Comparison of ENCODE assay signal across 8 cellular contexts in the genomic region with DNA sequence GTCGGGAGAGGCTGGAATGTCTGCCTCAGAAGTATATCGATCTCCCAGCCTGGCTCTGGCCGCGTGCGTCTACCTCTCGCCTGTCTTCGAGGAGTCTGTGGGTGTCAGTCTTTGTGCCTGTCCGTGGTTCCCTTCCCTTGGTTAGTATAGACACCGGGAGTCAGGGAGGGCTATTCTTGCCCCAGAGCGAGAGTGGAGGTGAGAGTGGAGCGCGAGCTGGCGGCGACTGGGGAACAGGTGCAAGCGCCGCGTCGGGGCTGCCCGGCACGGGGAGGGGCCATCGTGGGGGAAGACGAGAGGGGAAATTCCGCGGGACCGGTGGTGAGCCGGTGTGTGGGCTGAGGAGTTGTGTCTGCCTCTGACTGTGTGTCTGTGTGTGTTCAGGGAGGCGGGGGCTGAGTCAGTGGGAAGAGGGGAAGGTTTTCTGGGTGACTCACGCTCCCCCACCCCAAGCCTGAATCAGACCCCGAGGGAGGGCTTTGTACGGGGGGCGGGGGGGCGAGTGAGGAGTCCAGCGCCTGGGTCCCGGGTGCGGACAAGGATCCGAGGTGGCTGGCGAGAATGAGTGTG. TPM values are rescaled to one million over a fixed set of nuclear protein-coding genes. Genes with fewer than 3 reads are reported as not detected.
DNase-seq lines count a peak whose midpoint lies in the region; ATAC-seq, FAIRE-seq and TF ChIP-seq lines count a peak whose summit lies in the region.

No MANE protein-coding gene starts in this region.

- peak overlapping the region; percentile 56 to 71 (median 61) for H3K4me3 ChIP-seq in pancreas
- peak overlapping the region; percentile 64 to 84 for H3K4me3 ChIP-seq in tibial artery

- peak; percentile 99 for FAIRE-seq in GM12892 (lab: Jason Lieb, UNC)
- FAIRE-seq in pancreas (lab: Jason Lieb, UNC), result no peak

- DNase-seq in GM12892 (ENCODE audit: insufficient read length) (peak; percentile 70), RWPE1 (ENCODE audit: low spot score) (no peak), head of caudate nucleus (peak in 39 of 42 donors; percentile 33 to 89 (median 62)), pancreas (peak; percentile 76 to 91 (median 82)), tibial artery (peak; percentile 83 to 90), inferior parietal cortex (ENCODE audit: extremely low spot score) (no peak)
- peak; percentile 89 for DNase-seq in activated naive CD4-positive, alpha-beta T cell treated with anti-CD3 and anti-CD28 coated beads, Interleukin-2, amount 10 ng/mL, durations not matched to agents 7 days and 5 days

- H3K36me3 ChIP-seq in pancreas, result peaks cover 0 to 7% (median 6%) of the 10 kb centered on the region in 3 donors
- H3K36me3 ChIP-seq in tibial artery, result peaks cover 18 to 20% (median 19%) of the 10 kb centered on the region in 3 donors

- H3K27ac ChIP-seq in RWPE1, result peak overlapping the region; percentile 94
- peak overlapping the region; percentile 90 to 99 (median 96) for H3K27ac ChIP-seq in pancreas
- H3K27ac ChIP-seq in tibial artery, result peak overlapping the region; percentile 89 to 95

- H3K4me1 ChIP-seq in pancreas (peaks cover 13 to 27% (median 17%) of the 10 kb centered on the region in 3 donors), tibial artery (peaks cover 4 to 65% (median 42%) of the 10 kb centered on the region in 4 donors)

- 0 to 1% methylated on average over 37 of the region's 37 CpGs for WGBS in pancreas, 2 donors

- H3K27me3 ChIP-seq in pancreas, result no peaks in the 10 kb centered on the region
- no peaks in the 10 kb centered on the region for H3K27me3 ChIP-seq in tibial artery

- TF ChIP-seq CTCF in RWPE1 (conservative IDR thresholded peaks at IDR 0.05; ENCODE audit: low read depth) (no peak), pancreas (IDR thresholded peaks at IDR 0.05) (no peak), tibial artery (IDR thresholded peaks at IDR 0.05) (no peak)

- peak overlapping the region; percentile 79 for H3K4me3 Mint-ChIP-seq in activated naive CD4-positive, alpha-beta T cell treated with anti-CD3 and anti-CD28 coated beads, Interleukin-2, amount 10 ng/mL, durations not matched to agents 7 days and 5 days

- no peaks in the 10 kb centered on the region for H3K27me3 Mint-ChIP-seq in activated naive CD4-positive, alpha-beta T cell treated with anti-CD3 and anti-CD28 coated beads, Interleukin-2, amount 10 ng/mL, durations not matched to agents 7 days and 5 days

- H3K36me3 Mint-ChIP-seq in activated naive CD4-positive, alpha-beta T cell treated with anti-CD3 and anti-CD28 coated beads, Interleukin-2, amount 10 ng/mL, durations not matched to agents 7 days and 5 days, result peaks cover 8% of the 10 kb centered on the region

- peak overlapping the region; percentile 97 for H3K27ac Mint-ChIP-seq in activated naive CD4-positive, alpha-beta T cell treated with anti-CD3 and anti-CD28 coated beads, Interleukin-2, amount 10 ng/mL, durations not matched to agents 7 days and 5 days

- H3K9me3 Mint-ChIP-seq in activated naive CD4-positive, alpha-beta T cell treated with anti-CD3 and anti-CD28 coated beads, Interleukin-2, amount 10 ng/mL, durations not matched to agents 7 days and 5 days, result no peaks in the 10 kb centered on the region

- peaks cover 56% of the 10 kb centered on the region for H3K4me1 Mint-ChIP-seq in activated naive CD4-positive, alpha-beta T cell treated with anti-CD3 and anti-CD28 coated beads, Interleukin-2, amount 10 ng/mL, durations not matched to agents 7 days and 5 days

- intact Hi-C loops in head of caudate nucleus (cut with DNase I) (no loop called here), pancreas (cut with DNase I) (no loop called here), tibial artery (cut with DNase I; ENCODE audit: low total_unique reads) (loop anchor here (10.0 kb wide), 1 partner anchor 312 kb away; a partner anchor contains a TSS)

- CTCF ChIA-PET in RWPE1 (lab: Yijun Ruan, JAX), result interaction anchor here (1.1 to 1.3 kb wide), 3 partner anchors 17 to 155 kb away, joined by 3 read pairs; a partner anchor contains a TSS
- CTCF ChIA-PET in activated naive CD4-positive, alpha-beta T cell treated with anti-CD3 and anti-CD28 coated beads, Interleukin-2, amount 10 ng/mL, durations not matched to agents 7 days and 5 days (lab: Charles Lee), result interaction anchor here (1.0 kb wide), 2 partner anchors 21 to 146 kb away, joined by 3 to 4 read pairs; no protein-coding TSS in a partner anchor

- no peaks in the 10 kb centered on the region for H3K9me3 ChIP-seq in pancreas
- H3K9me3 ChIP-seq in tibial artery, result no peaks in the 10 kb centered on the region

- peak; percentile 27 for ATAC-seq in HG02840 (IDR thresholded peaks at IDR 0.05; ENCODE audit: low FRiP score, unreplicated experiment)
- peak; percentile 11 to 29 (median 21) for ATAC-seq in pancreas

- POLR2A ChIA-PET in RWPE1 (lab: Yijun Ruan, JAX; ENCODE audit: low non-redundant PET), result interaction anchor here (1.5 kb wide), 1 partner anchor 9 kb away, joined by 5 read pairs; no protein-coding TSS in a partner anchor

- TF ChIP-seq POLR2A in GM12892 (IDR thresholded peaks at IDR 0.05; ENCODE audit: low read depth, low read length), result peak; percentile 77

RNA-seq across cellular contexts. Expression of a gene that starts 8.4 kb away (rescaled TPM):
- 3.9 TPM for polyA plus RNA-seq in GM12892 (2012; ENCODE audit: missing spikeins)
- total RNA-seq in pancreas, result 10 to 100 TPM; 14.9 to 23.7 (median 17.3) TPM
- 10 to 100 TPM in 1 of 2 donors, 1 to 10 TPM in 1; 8.9 to 15.3 TPM for polyA plus RNA-seq in pancreas

RNA-seq across cellular contexts. Expression of a gene that starts 12.4 kb away (rescaled TPM):
- 0.76 TPM for polyA plus RNA-seq in GM12892 (2012; ENCODE audit: missing spikeins)
- total RNA-seq in pancreas, result 1 to 10 TPM; 2.1 to 4.2 (median 2.4) TPM
- 10 to 100 TPM; 21.6 to 28.5 TPM for polyA plus RNA-seq in pancreas

RNA-seq across cellular contexts. Expression of a gene that starts 14.9 kb away (rescaled TPM):
- polyA plus RNA-seq in GM12892 (2012; ENCODE audit: missing spikeins), result 76.3 TPM
- total RNA-seq in pancreas, result 10 to 100 TPM; 20.1 to 29.6 (median 26.6) TPM
- 10 to 100 TPM; 75.7 to 87.2 TPM for polyA plus RNA-seq in pancreas

RNA-seq across cellular contexts. Expression of a gene that starts 15.3 kb away (rescaled TPM):
- 4.9 TPM for polyA plus RNA-seq in GM12892 (2012; ENCODE audit: missing spikeins)
- total RNA-seq in pancreas, result 10 to 100 TPM in 1 of 6 donors, 1 to 10 TPM in 5; 5.0 to 10.5 (median 8.4) TPM
- polyA plus RNA-seq in pancreas, result 1 to 10 TPM; 4.9 to 8.5 TPM

RNA-seq across cellular contexts. Expression of a gene that starts 46.1 kb away (rescaled TPM):
- polyA plus RNA-seq in GM12892 (2012; ENCODE audit: missing spikeins), result 34.9 TPM
- 100 to 1,000 TPM in 1 of 6 donors, 10 to 100 TPM in 5; 35.9 to 101 (median 43.1) TPM for total RNA-seq in pancreas
- polyA plus RNA-seq in pancreas, result 100 to 1,000 TPM; 117 to 143 TPM

Comparison
In these comparisons a context has a peak if more than half of its experiments do, and no peak if none do; other contexts are left out.
1. DNase-seq: peak in GM12892 (single experiment), activated naive CD4-positive, alpha-beta T cell treated with anti-CD3 and anti-CD28 coated beads, Interleukin-2, amount 10 ng/mL, durations not matched to agents 7 days and 5 days (single experiment), head of caudate nucleus (39 of 42), pancreas (6 of 6) and tibial artery (2 of 2); none in RWPE1 (single experiment) and inferior parietal cortex (single experiment).
2. Peak in every context shown above with its lines, with median percentiles within 50 percentile points of each other: H3K27ac ChIP-seq.